In the genomic region with DNA sequence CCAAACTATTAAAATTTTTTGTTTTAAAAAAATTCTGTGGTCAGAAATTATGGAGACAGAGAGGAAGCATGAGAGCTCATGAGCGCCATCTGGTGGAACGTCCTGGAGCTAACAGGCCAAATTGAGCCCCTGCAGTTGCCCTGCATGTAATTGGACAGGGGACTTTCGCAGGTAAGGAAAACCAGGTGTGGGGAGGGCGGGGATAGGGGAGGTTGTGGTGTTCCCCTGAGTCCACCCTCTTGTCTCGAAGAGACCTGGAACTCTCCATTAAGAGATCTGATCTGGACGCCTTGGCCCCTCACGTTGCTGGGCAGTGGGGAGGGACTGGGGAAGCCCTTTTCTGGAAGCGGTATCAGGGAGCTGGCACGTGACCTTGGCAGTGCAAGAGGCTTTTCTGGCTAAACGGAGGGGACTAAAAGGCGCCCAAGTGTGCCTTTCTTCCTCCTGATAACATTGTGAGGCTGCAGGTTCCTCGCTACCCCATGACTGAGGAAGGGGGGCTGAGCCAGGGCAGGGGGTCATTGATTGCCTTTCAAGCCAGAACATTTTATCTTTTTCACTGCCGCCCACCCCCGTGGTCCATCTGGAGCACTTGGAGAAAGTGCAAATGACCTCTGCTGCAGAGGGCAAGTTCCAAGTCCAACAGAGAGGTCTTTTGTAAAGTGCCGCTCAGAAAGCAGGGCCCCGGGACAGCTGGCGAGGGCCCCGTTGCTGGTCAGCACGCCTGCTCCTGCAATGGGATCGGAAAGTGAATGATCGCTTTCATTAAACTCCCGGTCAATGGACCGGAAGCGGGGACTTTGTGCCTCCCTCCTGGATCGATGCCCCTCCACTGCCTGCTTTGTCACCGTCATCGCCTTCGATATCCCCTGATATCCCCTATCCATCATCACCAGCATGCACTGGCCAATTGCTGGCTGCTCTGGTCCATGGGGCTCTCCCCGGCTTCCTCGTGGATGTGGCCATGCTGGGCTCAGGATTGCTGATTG, we compare ENCODE assay signal across 8 cellular contexts. TPM values are rescaled to one million over a fixed set of nuclear protein-coding genes. Genes with fewer than 3 reads are reported as not detected.
DNase-seq lines count a peak whose midpoint lies in the region; ATAC-seq lines count a peak whose summit lies in the region.

No MANE protein-coding gene starts in this region.

- POLR2A ChIA-PET in activated CD4-positive, alpha-beta T cell treated with anti-CD3 and anti-CD28 coated beads for 36 hours (lab: Charles Lee): no interaction called here

- CTCF ChIA-PET in activated CD4-positive, alpha-beta T cell treated with anti-CD3 and anti-CD28 coated beads for 36 hours (lab: Charles Lee): interaction anchor here (1.0 to 5.6 kb wide), 13 partner anchors 9 to 785 kb away, joined by 3 to 87 read pairs (median 5); no protein-coding TSS in a partner anchor

- no peaks in the 10 kb centered on the region for H3K36me3 Mint-ChIP-seq in activated CD4-positive, alpha-beta T cell treated with anti-CD3 and anti-CD28 coated beads for 36 hours (ENCODE audit: low read depth)

- no peaks in the 10 kb centered on the region for H3K9me3 Mint-ChIP-seq in activated CD4-positive, alpha-beta T cell treated with anti-CD3 and anti-CD28 coated beads for 36 hours (ENCODE audit: low read depth)

- H3K27me3 Mint-ChIP-seq in activated CD4-positive, alpha-beta T cell treated with anti-CD3 and anti-CD28 coated beads for 36 hours: peaks cover 11% of the 10 kb centered on the region

- H3K4me3 Mint-ChIP-seq in activated CD4-positive, alpha-beta T cell treated with anti-CD3 and anti-CD28 coated beads for 36 hours: no peak overlapping the region

- intact Hi-C loops in activated CD4-positive, alpha-beta T cell treated with anti-CD3 and anti-CD28 coated beads for 36 hours (cut with DNase I, micrococcal nuclease): loop anchor here (2.0 to 10.0 kb wide), 2 partner anchors 479 to 781 kb away; no protein-coding TSS in a partner anchor

- H3K4me1 Mint-ChIP-seq in activated CD4-positive, alpha-beta T cell treated with anti-CD3 and anti-CD28 coated beads for 36 hours: no peaks in the 10 kb centered on the region

- no peak overlapping the region for H3K27ac Mint-ChIP-seq in activated CD4-positive, alpha-beta T cell treated with anti-CD3 and anti-CD28 coated beads for 36 hours

- DNase-seq in DMS79 treated with DMSO at 0.1 percent for 48 hours (lab: John Stamatoyannopoulos, UW): peak; percentile 4
- no peak for DNase-seq in DMS79 (lab: John Stamatoyannopoulos, UW)
- DNase-seq in NCI-H1436 treated with DMSO at 0.1 percent for 48 hours (lab: John Stamatoyannopoulos, UW): peak; percentile 0
- DNase-seq in activated CD4-positive, alpha-beta T cell treated with anti-CD3 and anti-CD28 coated beads for 36 hours: peak; percentile 77
- DNase-seq in dedifferentiated amniotic fluid mesenchymal stem cell (ENCODE audit: extremely low spot score): peak; percentile 45
- peak; percentile 74 for DNase-seq in left kidney (ENCODE audit: low read depth, low spot score)
- peak; percentile 12 for DNase-seq in stimulated activated CD8-positive, alpha-beta memory T cell treated with anti-CD3 and anti-CD28 coated beads, Interleukin-12 subunit alpha, Interleukin-12 subunit beta, amount 100 ng/mL, for 1 hour (ENCODE audit: low read depth)

- no peak for ATAC-seq in activated CD4-positive, alpha-beta T cell treated with anti-CD3 and anti-CD28 coated beads for 36 hours
- ATAC-seq in GM19455 (IDR thresholded peaks at IDR 0.05; ENCODE audit: unreplicated experiment): no peak

RNA-seq across cellular contexts. Expression of a gene that starts 18.4 kb away (rescaled TPM):
- not detected for total RNA-seq in activated CD4-positive, alpha-beta T cell treated with anti-CD3 and anti-CD28 coated beads for 36 hours

RNA-seq across cellular contexts. Expression of a gene that starts 23.2 kb away (rescaled TPM):
- total RNA-seq in activated CD4-positive, alpha-beta T cell treated with anti-CD3 and anti-CD28 coated beads for 36 hours: not detected

RNA-seq across cellular contexts. Expression of a gene that starts 33.6 kb away (rescaled TPM):
- not detected for total RNA-seq in activated CD4-positive, alpha-beta T cell treated with anti-CD3 and anti-CD28 coated beads for 36 hours

RNA-seq across cellular contexts. Expression of a gene that starts 58.8 kb away (rescaled TPM):
- not detected for total RNA-seq in activated CD4-positive, alpha-beta T cell treated with anti-CD3 and anti-CD28 coated beads for 36 hours
